In the genomic region with DNA sequence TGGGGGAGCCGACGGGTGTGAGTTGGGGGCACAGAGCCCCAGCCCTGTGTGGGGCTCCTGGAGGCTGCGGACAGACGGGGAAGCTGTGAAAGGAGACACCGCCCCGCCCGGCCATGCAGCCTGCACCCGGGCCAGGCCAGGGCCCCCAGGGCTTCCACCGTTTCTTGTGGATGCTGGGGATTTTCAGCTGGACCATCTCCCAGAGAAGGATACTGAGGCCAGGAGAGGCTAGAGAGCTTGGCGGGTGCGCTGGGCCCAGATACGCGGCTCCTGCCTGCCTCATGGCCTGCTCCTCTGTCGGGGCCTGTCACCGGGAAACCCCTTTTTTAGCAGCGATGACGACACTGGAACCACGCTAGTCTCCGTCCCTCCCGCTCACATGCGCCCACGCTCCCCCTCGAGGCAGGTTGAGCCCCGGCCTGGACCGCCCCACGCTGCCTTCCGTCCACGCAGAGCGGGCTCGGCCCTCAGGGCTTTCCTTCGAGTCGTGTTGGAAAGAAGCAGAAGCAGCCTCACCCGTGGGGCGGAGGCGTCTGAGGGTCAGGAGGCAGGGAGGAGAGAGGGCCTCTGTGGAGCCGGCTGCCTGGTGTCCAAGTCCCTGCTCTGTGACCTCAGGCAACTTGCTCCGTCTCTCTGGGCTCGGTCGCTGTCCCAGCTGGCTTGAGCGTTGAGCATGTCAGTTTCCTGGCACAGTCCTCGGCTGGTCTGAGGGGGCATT, we compare ENCODE assay signal across 13 cellular contexts. TPM values are rescaled to one million over a fixed set of nuclear protein-coding genes. Genes with fewer than 3 reads are reported as not detected.
DNase-seq lines count a peak whose midpoint lies in the region; ATAC-seq and TF ChIP-seq lines count a peak whose summit lies in the region.
"Had no signal": no experiment of that assay in that cellular context is flagged by ENCODE, and none has a peak within 500 bp of the region (broad histone marks: within the 10 kb centered on the region; RNA-seq: fewer than 3 reads in every experiment).

No MANE protein-coding gene starts in this region.

- peaks cover 0 to 7% (median 3%) of the 10 kb centered on the region in 3 donors for H3K4me1 Mint-ChIP-seq in T-cell
- H3K4me1 Mint-ChIP-seq: immature natural killer cell had no signal

- no peaks in the 10 kb centered on the region for H3K27me3 Mint-ChIP-seq in T-cell

- ATAC-seq in Panc1 (peak; percentile 13), left colon (peak; percentile 8), GM18873 (IDR thresholded peaks at IDR 0.05; ENCODE audit: low FRiP score, unreplicated experiment) (no peak), T-cell (replicated peaks in 1 of 4) (no peak)
- ATAC-seq: gastroesophageal sphincter had no signal

- no peaks in the 10 kb centered on the region for H3K9me3 ChIP-seq in BE2C
- H3K9me3 ChIP-seq in Panc1 (ENCODE audit: control insufficient read depth, insufficient read depth, low read depth, low read length): no peaks in the 10 kb centered on the region
- no peaks in the 10 kb centered on the region for H3K9me3 ChIP-seq in transverse colon
- H3K9me3 ChIP-seq: gastroesophageal sphincter had no signal

- POLR2A ChIA-PET in Panc1 (lab: Charles Lee): no interaction called here
- POLR2A ChIA-PET in T-cell (lab: Charles Lee): interaction anchor here in 1 of 2 donors (0.6 kb wide), 1 partner anchor 10 kb away, joined by 7 read pairs; no protein-coding TSS in a partner anchor

- CTCF ChIA-PET in Panc1 (lab: Charles Lee): interaction anchor here (0.6 kb wide), 1 partner anchor 45 kb away, joined by 3 read pairs; no protein-coding TSS in a partner anchor
- CTCF ChIA-PET in T-cell (lab: Charles Lee): no interaction called here

- no peak overlapping the region for H3K4me3 Mint-ChIP-seq in T-cell
- H3K4me3 Mint-ChIP-seq: immature natural killer cell had no signal

- intact Hi-C loops in Panc1 (cut with micrococcal nuclease; ENCODE audit: unreplicated experiment) (no loop called here), left colon (cut with DNase I, micrococcal nuclease) (no loop called here), transverse colon (cut with DNase I; ENCODE audit: low total_unique reads) (no loop called here)

- peaks cover 15% of the 10 kb centered on the region for H3K27me3 ChIP-seq in BE2C
- H3K27me3 ChIP-seq in Panc1 (ENCODE audit: control insufficient read depth, insufficient read depth, low read length): no peaks in the 10 kb centered on the region
- H3K27me3 ChIP-seq in transverse colon: no peaks in the 10 kb centered on the region
- H3K27me3 ChIP-seq: gastroesophageal sphincter had no signal

- H3K36me3 ChIP-seq in BE2C (no peaks in the 10 kb centered on the region), Panc1 (ENCODE audit: control insufficient read depth, insufficient read depth, low read length) (peaks cover 3% of the 10 kb centered on the region; the same call in 1 of the 2 replicates), transverse colon (peaks cover 0 to 15% (median 7%) of the 10 kb centered on the region in 4 donors)

- DNase-seq in BE2C (peak; percentile 7), Panc1 (ENCODE audit: low read depth, low spot score) (no peak), left colon (no peak), T-cell (no peak), transverse colon (no peak)
- DNase-seq: activated CD4-positive, alpha-beta T cell treated with anti-CD3 and anti-CD28 coated beads, Interleukin-2, amount 50 U/mL, for 1 hour; AML-193; immature natural killer cell; NCI-H187 treated with DMSO at 0.1 percent for 48 hours; NCI-H524 had no signal

- H3K27ac ChIP-seq in Panc1 (ENCODE audit: low read length) (peak overlapping the region; percentile 78), transverse colon (peak overlapping the region in 1 of 4 donors; percentile 29)

- H3K36me3 Mint-ChIP-seq in T-cell: peaks cover 12% of the 10 kb centered on the region
- H3K36me3 Mint-ChIP-seq: immature natural killer cell had no signal

- WGBS in transverse colon (ENCODE audit: low coverage in 1 of 2), 2 donors: 79% methylated on average over 39 of the region's 41 CpGs; no CpG with 5 or more reads in 1 of the 2 donors

- no peak for TF ChIP-seq CTCF in BE2C (IDR thresholded peaks at IDR 0.05; ENCODE audit: low read depth, low read length)
- no peak for TF ChIP-seq CTCF in Panc1 (IDR thresholded peaks at IDR 0.05)
- no peak for TF ChIP-seq CTCF in transverse colon (IDR thresholded peaks at IDR 0.05)

- H3K9me3 Mint-ChIP-seq in T-cell: no peaks in the 10 kb centered on the region
- H3K9me3 Mint-ChIP-seq: activated T-helper 2 cell treated with anti-CD3 and anti-CD28 coated beads, Interferon-gamma antibody, Interleukin-2, Interleukin-4, amounts not matched to agents 10 μg/mL and 5 μg/mL and 100 μg/mL, durations not matched to agents 14 hours and 24 hours and 36 hours; immature natural killer cell had no signal

- no TSS peak for BruUV-seq in Panc1 (replicated peaks; lab: Mats Ljungman, UMichigan)

- no peak for TF ChIP-seq EP300 in transverse colon (IDR thresholded peaks at IDR 0.05; ENCODE audit: low read depth)

- H3K4me1 ChIP-seq in BE2C (peaks cover 11% of the 10 kb centered on the region), Panc1 (ENCODE audit: control insufficient read depth, insufficient read depth, low read length) (peaks cover 56% of the 10 kb centered on the region), transverse colon (peaks cover 0 to 10% (median 0%) of the 10 kb centered on the region in 4 donors)

- TF ChIP-seq POLR2A in transverse colon (IDR thresholded peaks at IDR 0.05): no peak

- no peak overlapping the region for H3K27ac Mint-ChIP-seq in T-cell
- H3K27ac Mint-ChIP-seq: activated T-helper 2 cell treated with anti-CD3 and anti-CD28 coated beads, Interferon-gamma antibody, Interleukin-2, Interleukin-4, amounts not matched to agents 10 μg/mL and 5 μg/mL and 100 μg/mL, durations not matched to agents 14 hours and 24 hours and 36 hours had no signal

- H3K4me3 ChIP-seq in BE2C (ENCODE audit: low read depth, low read length): no peak overlapping the region
- no peak overlapping the region for H3K4me3 ChIP-seq in Panc1 (ENCODE audit: low read depth in 2 of 2, low read length in 2 of 2)
- H3K4me3 ChIP-seq in transverse colon: no peak overlapping the region
- H3K4me3 ChIP-seq: gastroesophageal sphincter had no signal

- in situ Hi-C loops in Panc1 (cut with HindIII; ENCODE audit: low pct_unique_long_range_greater_than_20kb, low sequenced_read_pairs) (no loop called here), transverse colon (cut with MboI; ENCODE audit: low pct_ligation_motif_present in 1 of 4, low pct_unique_long_range_greater_than_20kb in 1 of 4, low sequenced_read_pairs in 3 of 4) (no loop called here)

RNA-seq across cellular contexts. Expression of gene TMEM184A, which starts 11.7 kb away (rescaled TPM):
- 0.59 TPM for polyA plus RNA-seq in BE2C (2012; ENCODE audit: insufficient read depth, insufficient read length, low read depth)
- total RNA-seq in Panc1 (2021; ENCODE audit: unreplicated experiment) (9.2 TPM), left colon (10 to 100 TPM; 57.6 to 58.3 TPM), T-cell (under 1 TPM in 3 of 5 donors, not detected in 2; 0.18 to 0.38 (median 0.33) TPM), transverse colon (100 to 1,000 TPM in 2 of 4 donors, 10 to 100 TPM in 2; 49.9 to 151 (median 94.1) TPM)
- polyA plus RNA-seq in Panc1 (2012; ENCODE audit: insufficient read length): 13.7 TPM
- polyA plus RNA-seq: immature natural killer cell had no signal

RNA-seq across cellular contexts. Expression of gene MAFK, which starts 13.8 kb away (rescaled TPM):
- 1.6 TPM for polyA plus RNA-seq in BE2C (2012; ENCODE audit: insufficient read depth, insufficient read length, low read depth)
- total RNA-seq in Panc1 (2021; ENCODE audit: unreplicated experiment) (125 TPM), left colon (10 to 100 TPM; 42.9 to 45.8 TPM), T-cell (10 to 100 TPM; 52.0 to 80.1 (median 73.8) TPM), transverse colon (100 to 1,000 TPM in 1 of 4 donors, 10 to 100 TPM in 3; 22.9 to 103 (median 44.0) TPM)
- polyA plus RNA-seq in Panc1 (2012; ENCODE audit: insufficient read length): 120 TPM

RNA-seq across cellular contexts. Expression of gene PSMG3, which starts 25.5 kb away (rescaled TPM):
- polyA plus RNA-seq in BE2C (2012; ENCODE audit: insufficient read depth, insufficient read length, low read depth): 179 TPM
- total RNA-seq in Panc1 (2021; ENCODE audit: unreplicated experiment): 59.4 TPM
- 81.5 TPM for polyA plus RNA-seq in Panc1 (2012; ENCODE audit: insufficient read length)
- total RNA-seq in left colon: 10 to 100 TPM; 29.3 to 35.0 TPM
- total RNA-seq in T-cell: 10 to 100 TPM; 17.6 to 28.5 (median 20.6) TPM
- total RNA-seq in transverse colon: 10 to 100 TPM in 3 of 4 donors, 1 to 10 TPM in 1; 7.1 to 41.9 (median 27.6) TPM

RNA-seq across cellular contexts. Expression of gene INTS1, which starts 40.1 kb away (rescaled TPM):
- 280 TPM for polyA plus RNA-seq in BE2C (2012; ENCODE audit: insufficient read depth, insufficient read length, low read depth)
- 173 TPM for total RNA-seq in Panc1 (2021; ENCODE audit: unreplicated experiment)
- 196 TPM for polyA plus RNA-seq in Panc1 (2012; ENCODE audit: insufficient read length)
- total RNA-seq in left colon: 10 to 100 TPM; 67.7 to 67.8 TPM
- 100 to 1,000 TPM; 102 to 147 (median 131) TPM for total RNA-seq in T-cell
- total RNA-seq in transverse colon: 100 to 1,000 TPM in 1 of 4 donors, 10 to 100 TPM in 3; 50.3 to 134 (median 71.4) TPM

Comparison
In these comparisons a context has a peak if more than half of its experiments do, and no peak if none do; other contexts are left out.
1. ATAC-seq: peak in Panc1 (single experiment) and left colon (single experiment); none in GM18873 (single experiment) and T-cell (0 of 4).